In genomic region chr4:169106696-169107229, GRCh38 we compare ENCODE assay signal across 1 cellular context.
TF ChIP-seq lines count a peak whose summit lies in the region.

No MANE protein-coding gene starts in this region.

TF ChIP-seq in HCT116, 20 proteins besides CTCF, POLR2A, EP300 and RAD21:
- TF ChIP-seq ATF3 (IDR thresholded peaks at IDR 0.05) (no peak), MAX (IDR thresholded peaks at IDR 0.05) (no peak), ELF1 (IDR thresholded peaks at IDR 0.05; ENCODE audit: borderline replicate concordance, low read depth) (no peak), YY1 (IDR thresholded peaks at IDR 0.05; ENCODE audit: extremely low read depth, insufficient replicate concordance, low read depth, low read length) (no peak), FOSL1 (IDR thresholded peaks at IDR 0.05; ENCODE audit: low read depth) (no peak)
TF ChIP-seq in HCT116: peak in this region for 0.
